In genomic region chr12:14962797-14963196, GRCh38 we compare ENCODE assay signal across 14 cellular contexts. TPM values are rescaled to one million over a fixed set of nuclear protein-coding genes. Genes with fewer than 3 reads are reported as not detected.
DNase-seq lines count a peak whose midpoint lies in the region; ATAC-seq and TF ChIP-seq lines count a peak whose summit lies in the region.
"Had no signal": no experiment of that assay in that cellular context is flagged by ENCODE, and none has a peak within 500 bp of the region (broad histone marks: within the 10 kb centered on the region; RNA-seq: fewer than 3 reads in every experiment).

No MANE protein-coding gene starts in this region.

- peaks cover 40% of the 10 kb centered on the region for H3K36me3 Mint-ChIP-seq in activated naive CD4-positive, alpha-beta T cell treated with anti-CD3 and anti-CD28 coated beads, Interleukin-2, amount 10 ng/mL, durations not matched to agents 7 days and 5 days

- no peaks in the 10 kb centered on the region for H3K27me3 Mint-ChIP-seq in activated naive CD4-positive, alpha-beta T cell treated with anti-CD3 and anti-CD28 coated beads, Interleukin-2, amount 10 ng/mL, durations not matched to agents 7 days and 5 days

- H3K36me3 ChIP-seq in PC-9 (ENCODE audit: low read depth) (0 out of 2 replicates have a peak, but pooled peaks cover 5% of the 10 kb centered on the region), colonic mucosa (no peaks in the 10 kb centered on the region), thymus (ENCODE audit: control insufficient read depth, insufficient read depth) (peaks cover 3% of the 10 kb centered on the region)

- DNase-seq in activated naive CD4-positive, alpha-beta T cell treated with anti-CD3 and anti-CD28 coated beads, Interleukin-2, amount 10 ng/mL, durations not matched to agents 7 days and 5 days, result no peak
- no peak for DNase-seq in activated naive CD4-positive, alpha-beta T cell (lab: John Stamatoyannopoulos, UW)
- no peak for DNase-seq in PC-9
- DNase-seq in colonic mucosa, result no peak
- DNase-seq in Ammon's horn (ENCODE audit: low spot score), result no peak
- DNase-seq in AG08395 (ENCODE audit: low spot score), result no peak
- DNase-seq: HCEC 1CT, hypothalamus, IMR-90 had no signal

- no peak for ATAC-seq in GM21515 (IDR thresholded peaks at IDR 0.05; ENCODE audit: unreplicated experiment)

- peak overlapping the region; percentile 99 for H3K27ac Mint-ChIP-seq in activated naive CD4-positive, alpha-beta T cell treated with anti-CD3 and anti-CD28 coated beads, Interleukin-2, amount 10 ng/mL, durations not matched to agents 7 days and 5 days

- no peaks in the 10 kb centered on the region for H3K9me3 ChIP-seq in PC-9 (ENCODE audit: insufficient read depth, low read depth)
- no peaks in the 10 kb centered on the region for H3K9me3 ChIP-seq in colonic mucosa
- no peaks in the 10 kb centered on the region for H3K9me3 ChIP-seq in thymus (ENCODE audit: control insufficient read depth)

- POLR2A ChIA-PET in PC-9 (lab: Charles Lee; ENCODE audit: unreplicated experiment), result no interaction called here

- no peak for TF ChIP-seq CTCF in PC-9 (conservative IDR thresholded peaks at IDR 0.05)
- TF ChIP-seq CTCF in colonic mucosa (IDR thresholded peaks at IDR 0.05), result no peak

- no peaks in the 10 kb centered on the region for H3K27me3 ChIP-seq in PC-9 (ENCODE audit: insufficient read depth, low read depth)
- H3K27me3 ChIP-seq in colonic mucosa, result no peaks in the 10 kb centered on the region
- no peaks in the 10 kb centered on the region for H3K27me3 ChIP-seq in thymus (ENCODE audit: control insufficient read depth, insufficient read depth)

- WGBS in thymus, result 87% methylated on average over 3 of the region's 3 CpGs

- H3K4me3 ChIP-seq in PC-9 (peak overlapping the region; percentile 54), colonic mucosa (no peak overlapping the region), thymus (ENCODE audit: low read length) (no peak overlapping the region)

- H3K27ac ChIP-seq in PC-9 (peak overlapping the region; percentile 83), colonic mucosa (peak overlapping the region; percentile 76), thymus (ENCODE audit: low read depth) (peak overlapping the region; percentile 22)

- peaks cover 28% of the 10 kb centered on the region for H3K79me2 ChIP-seq in PC-9 (ENCODE audit: low read depth)

- intact Hi-C loops in PC-9 (cut with micrococcal nuclease; ENCODE audit: unreplicated experiment), result no loop called here
- intact Hi-C loops in colonic mucosa (cut with DNase I), result no loop called here

- peak overlapping the region; percentile 81 for H3K4me2 ChIP-seq in PC-9

- no TSS peak for BruUV-seq in PC-9 (replicated peaks; lab: Mats Ljungman, UMichigan)

- peaks cover 29% of the 10 kb centered on the region for H3F3A ChIP-seq in PC-9 (ENCODE audit: insufficient read depth, low read depth)

- H3K4me1 ChIP-seq in PC-9 (replicated peaks; ENCODE audit: insufficient read depth) (peaks cover 52% of the 10 kb centered on the region), colonic mucosa (no peaks in the 10 kb centered on the region), thymus (ENCODE audit: control insufficient read depth, insufficient read depth, low read length) (peaks cover 4% of the 10 kb centered on the region)

- no peak overlapping the region for H3K9ac ChIP-seq in colonic mucosa (ENCODE audit: low read depth in 2 of 2, low read length in 2 of 2)

- peaks cover 36% of the 10 kb centered on the region for H3K4me1 Mint-ChIP-seq in activated naive CD4-positive, alpha-beta T cell treated with anti-CD3 and anti-CD28 coated beads, Interleukin-2, amount 10 ng/mL, durations not matched to agents 7 days and 5 days

- CTCF ChIA-PET in activated naive CD4-positive, alpha-beta T cell treated with anti-CD3 and anti-CD28 coated beads, Interleukin-2, amount 10 ng/mL, durations not matched to agents 7 days and 5 days (lab: Charles Lee), result no interaction called here
- CTCF ChIA-PET in PC-9 (lab: Charles Lee), result no interaction called here

- H4K20me1 ChIP-seq in PC-9 (ENCODE audit: insufficient read depth), result no peaks in the 10 kb centered on the region

- peak overlapping the region; percentile 71 for H2AFZ ChIP-seq in PC-9

- peak overlapping the region; percentile 95 for H3K4me3 Mint-ChIP-seq in activated naive CD4-positive, alpha-beta T cell treated with anti-CD3 and anti-CD28 coated beads, Interleukin-2, amount 10 ng/mL, durations not matched to agents 7 days and 5 days

- H3K9me3 Mint-ChIP-seq in activated naive CD4-positive, alpha-beta T cell treated with anti-CD3 and anti-CD28 coated beads, Interleukin-2, amount 10 ng/mL, durations not matched to agents 7 days and 5 days, result no peaks in the 10 kb centered on the region

- no peaks in the 10 kb centered on the region for H3K9me2 ChIP-seq in PC-9 (ENCODE audit: insufficient read depth)

RNA-seq across cellular contexts. Expression of gene ARHGDIB, which starts 1.4 kb away (rescaled TPM):
- total RNA-seq in PC-9 (2021) (307 and 470 TPM in 2 replicates), colonic mucosa (10 to 100 TPM; 21.5 to 40.8 TPM)
- polyA plus RNA-seq in thymus, result 820 TPM

RNA-seq across cellular contexts. Expression of gene PDE6H, which starts 10.0 kb away (rescaled TPM):
- total RNA-seq in PC-9 (2021) (not detected in 2 replicates), colonic mucosa (not detected)
- polyA plus RNA-seq in thymus, result not detected
- total RNA-seq: bronchial epithelial cell, epithelial cell of proximal tubule, IMR-90, posterior vena cava had no signal
- polyA plus RNA-seq: IMR-90 had no signal

RNA-seq across cellular contexts. Expression of gene ERP27, which starts 24.5 kb away (rescaled TPM):
- total RNA-seq in PC-9 (2021) (14.9 and 33.4 TPM in 2 replicates), colonic mucosa (1 to 10 TPM in 1 of 2 donors, under 1 TPM in 1; 0.52 to 2.1 TPM)
- 4.4 TPM for polyA plus RNA-seq in thymus
- total RNA-seq: bronchial epithelial cell, IMR-90 had no signal
- polyA plus RNA-seq: IMR-90 had no signal

Comparison
In these comparisons a context has a peak if more than half of its experiments do, and no peak if none do; other contexts are left out.
1. H3K27ac ChIP-seq: peak in every context shown above with its lines; median percentile 83 in PC-9; 76 in colonic mucosa; 22 in thymus.